Comparison of ENCODE assay signal across 16 cellular contexts in the genomic region with DNA sequence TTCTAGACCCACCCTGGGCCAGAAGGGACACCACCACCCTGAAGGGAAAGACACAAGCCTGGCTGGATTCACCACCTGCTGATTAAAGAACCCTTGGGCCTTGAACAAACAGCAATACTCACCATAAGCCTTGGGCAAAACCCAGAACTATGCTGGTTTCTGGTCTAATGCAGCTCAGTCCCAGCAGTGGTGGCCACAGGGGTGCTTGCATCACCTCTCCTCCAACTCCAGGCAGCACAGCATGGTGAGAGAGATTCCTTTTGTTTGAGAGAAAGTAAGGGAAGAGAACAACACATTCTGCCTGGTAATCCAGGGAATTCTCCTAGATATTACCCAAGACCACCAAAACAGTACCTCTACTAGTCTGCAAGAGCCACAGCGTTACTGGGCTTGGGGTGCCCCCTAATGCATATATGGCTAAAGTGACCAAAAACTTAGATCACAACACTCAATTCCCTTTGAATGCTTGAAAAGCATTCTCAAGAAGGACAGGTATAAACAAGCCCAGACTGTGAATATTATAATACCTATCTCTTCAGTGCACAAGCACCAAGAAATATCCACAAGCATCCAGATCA. TPM values are rescaled to one million over a fixed set of nuclear protein-coding genes. Genes with fewer than 3 reads are reported as not detected.
DNase-seq lines count a peak whose midpoint lies in the region; ATAC-seq, FAIRE-seq and TF ChIP-seq lines count a peak whose summit lies in the region.
"Had no signal": no experiment of that assay in that cellular context is flagged by ENCODE, and none has a peak within 500 bp of the region (broad histone marks: within the 10 kb centered on the region; RNA-seq: fewer than 3 reads in every experiment).

No MANE protein-coding gene starts in this region.

- TF ChIP-seq CTCF in AG09319 (IDR thresholded peaks at IDR 0.05; ENCODE audit: low read depth, low read length) (peak; percentile 24), astrocyte of the cerebellum (IDR thresholded peaks at IDR 0.05; ENCODE audit: low read depth, low read length, missing control alignments) (peak; percentile 38), keratinocyte (optimal IDR thresholded peaks at IDR 0.05 in 1 of 3, IDR thresholded peaks at IDR 0.05 in 1 of 3, conservative IDR thresholded peaks at IDR 0.05 in 1 of 3; ENCODE audit: extremely low read depth in 1 of 3, insufficient read depth in 2 of 3, low read length in 3 of 3) (peak in 1 of 3 experiments; percentile 25), tibial artery (IDR thresholded peaks at IDR 0.05) (no peak)

- no peak for DNase-seq in AG09319 (ENCODE audit: extremely low read depth, low read depth)
- peak; percentile 19 for DNase-seq in HT1080 (ENCODE audit: low read depth)
- no peak for DNase-seq in astrocyte of the cerebellum (ENCODE audit: low read depth)
- no peak for DNase-seq in keratinocyte (ENCODE audit: low read depth, low spot score)
- no peak for DNase-seq in NCI-H2081 (lab: John Stamatoyannopoulos, UW)
- no peak for DNase-seq in tibial artery
- no peak for DNase-seq in NCI-H82 treated with DMSO at 0.1 percent for 48 hours (lab: John Stamatoyannopoulos, UW; ENCODE audit: unreplicated experiment)
- DNase-seq: adrenal gland; C1 segment of cervical spinal cord; hypothalamus; NCI-H1092; posterior cingulate gyrus; stimulated activated CD4-positive, alpha-beta T cell treated with anti-CD3 and anti-CD28 coated beads, Interleukin-4, amount 100 ng/mL, for 1 hour; stimulated activated naive CD4-positive, alpha-beta T cell treated with Interleukin-2 at 50 U/mL for 16 hours; WERI-Rb-1 had no signal

- H2AFZ ChIP-seq in keratinocyte (ENCODE audit: control insufficient read depth, low read length): no peak overlapping the region

- no peaks in the 10 kb centered on the region for H3K27me3 ChIP-seq in keratinocyte (ENCODE audit: control insufficient read depth, extremely low read depth, insufficient read depth, low read length)
- no peaks in the 10 kb centered on the region for H3K27me3 ChIP-seq in tibial artery
- H3K27me3 ChIP-seq: adrenal gland had no signal

- dilution Hi-C loops in keratinocyte (cut with MboI; ENCODE audit: extremely low pct_ligation_motif_present, low sequenced_read_pairs): no loop called here

- H3K4me1 ChIP-seq in keratinocyte (ENCODE audit: control insufficient read depth, extremely low read depth, insufficient read depth, low read length) (peaks cover 7% of the 10 kb centered on the region), tibial artery (no peaks in the 10 kb centered on the region)
- H3K4me1 ChIP-seq: adrenal gland had no signal

- no peak for ATAC-seq in HG03469 (IDR thresholded peaks at IDR 0.05; ENCODE audit: unreplicated experiment)

- H3K9ac ChIP-seq in keratinocyte (ENCODE audit: control insufficient read depth, extremely low read depth, insufficient read depth, low read length): no peak overlapping the region

- H3K36me3 ChIP-seq in keratinocyte (ENCODE audit: control insufficient read depth in 2 of 2, extremely low read depth in 1 of 2, insufficient read depth in 2 of 2, low read length in 2 of 2) (no peaks in the 10 kb centered on the region), tibial artery (no peaks in the 10 kb centered on the region)
- H3K36me3 ChIP-seq: adrenal gland, WERI-Rb-1 had no signal

- H4K20me1 ChIP-seq in keratinocyte (ENCODE audit: control insufficient read depth, extremely low read depth, insufficient read depth, low read length): no peaks in the 10 kb centered on the region

- H3K9me1 ChIP-seq in keratinocyte (ENCODE audit: control insufficient read depth, extremely low read depth, insufficient read depth, low read length): no peaks in the 10 kb centered on the region

- FAIRE-seq in keratinocyte (lab: Jason Lieb, UNC): peak; percentile 51

- H3K4me3 ChIP-seq in astrocyte of the cerebellum (ENCODE audit: low read depth, low read length): no peak overlapping the region
- H3K4me3 ChIP-seq in keratinocyte (ENCODE audit: control insufficient read depth in 2 of 3, extremely low read depth in 1 of 3, insufficient read depth in 2 of 3, low read depth in 1 of 3, low read length in 3 of 3): no peak overlapping the region
- no peak overlapping the region for H3K4me3 ChIP-seq in tibial artery
- H3K4me3 ChIP-seq: adrenal gland had no signal

- intact Hi-C loops in tibial artery (cut with DNase I; ENCODE audit: low total_unique reads): no loop called here

- in situ Hi-C loops in astrocyte of the cerebellum (cut with HindIII; ENCODE audit: low sequenced_read_pairs): no loop called here

- no peaks in the 10 kb centered on the region for H3K79me2 ChIP-seq in keratinocyte (ENCODE audit: control insufficient read depth, insufficient read depth, low read length)

- H3K27ac ChIP-seq in keratinocyte (ENCODE audit: control insufficient read depth, insufficient read depth, low read length): no peak overlapping the region
- H3K27ac ChIP-seq in tibial artery: no peak overlapping the region
- H3K27ac ChIP-seq: adrenal gland, WERI-Rb-1 had no signal

- H3K9me3 ChIP-seq in keratinocyte (ENCODE audit: control insufficient read depth, low read depth, low read length) (peaks cover 2% of the 10 kb centered on the region), tibial artery (peaks cover 0 to 7% (median 0%) of the 10 kb centered on the region in 3 donors)
- H3K9me3 ChIP-seq: adrenal gland had no signal

- no peak overlapping the region for H3K4me2 ChIP-seq in keratinocyte (ENCODE audit: control insufficient read depth, extremely low read depth, insufficient read depth, low read depth, low read length)

RNA-seq across cellular contexts. Expression of a gene that starts 25.7 kb away (rescaled TPM):
- 0.30 and 0.64 TPM in 2 replicates for total RNA-seq in HT1080 (2014; rRNA removed; shearing (Covaris generic))
- polyA plus RNA-seq in HT1080 (2015; cell fraction: cytosol; rRNA removed): 0.60 and 0.67 TPM in 2 replicates
- polyA plus RNA-seq in HT1080 (2015; cell fraction: nucleus; rRNA removed): 1.2 and 1.3 TPM in 2 replicates
- 14.7 to 24.0 TPM (median 20.1 TPM) in 3 replicates for polyA plus RNA-seq in keratinocyte
- 48.7 TPM for polyA plus RNA-seq in keratinocyte (2011; ENCODE audit: low read depth)
- 7.1 and 11.4 TPM in 2 replicates for polyA plus RNA-seq in keratinocyte (2011; cell fraction: cytosol; rRNA removed)
- polyA plus RNA-seq in keratinocyte (2011; cell fraction: nucleus; rRNA removed): 30.8 and 36.7 TPM in 2 replicates
- 17.3 and 24.5 TPM in 2 replicates for polyA plus RNA-seq in keratinocyte (2012; ENCODE audit: low replicate concordance)
- 4.3 to 23.6 TPM (median 18.8 TPM) in 3 replicates for polyA minus RNA-seq in keratinocyte
- polyA minus RNA-seq in keratinocyte (2011; cell fraction: cytosol; rRNA and poly(A)+ RNA removed): 28.8 TPM
- 41.2 and 53.3 TPM in 2 replicates for polyA minus RNA-seq in keratinocyte (2011; cell fraction: nucleus; rRNA and poly(A)+ RNA removed)

RNA-seq across cellular contexts. Expression of a gene that starts 50.3 kb away (rescaled TPM):
- total RNA-seq in HT1080 (2014; rRNA removed; shearing (Covaris generic)): 0.94 and 1.9 TPM in 2 replicates
- 3.3 and 4.5 TPM in 2 replicates for polyA plus RNA-seq in HT1080 (2015; cell fraction: cytosol; rRNA removed)
- 8.6 and 8.9 TPM in 2 replicates for polyA plus RNA-seq in HT1080 (2015; cell fraction: nucleus; rRNA removed)
- polyA plus RNA-seq in keratinocyte: 3.3 to 5.4 TPM (median 4.2 TPM) in 3 replicates
- polyA plus RNA-seq in keratinocyte (2011; ENCODE audit: low read depth): 2.0 TPM
- polyA plus RNA-seq in keratinocyte (2011; cell fraction: cytosol; rRNA removed): 2.0 and 3.7 TPM in 2 replicates
- 6.4 and 8.7 TPM in 2 replicates for polyA plus RNA-seq in keratinocyte (2011; cell fraction: nucleus; rRNA removed)
- 2.2 and 3.9 TPM in 2 replicates for polyA plus RNA-seq in keratinocyte (2012; ENCODE audit: low replicate concordance)
- 1.0 to 7.9 TPM (median 2.1 TPM) in 3 replicates for polyA minus RNA-seq in keratinocyte
- 3.1 TPM for polyA minus RNA-seq in keratinocyte (2011; cell fraction: cytosol; rRNA and poly(A)+ RNA removed)
- polyA minus RNA-seq in keratinocyte (2011; cell fraction: nucleus; rRNA and poly(A)+ RNA removed): 7.0 and 12.7 TPM in 2 replicates

Comparison
In these comparisons a context has a peak if more than half of its experiments do, and no peak if none do; other contexts are left out.
1. CTCF ChIP-seq: peak in AG09319 (single experiment) and astrocyte of the cerebellum (single experiment); none in tibial artery (0 of 2).